ENCODE assay signal across 13 cellular contexts in the genomic region with DNA sequence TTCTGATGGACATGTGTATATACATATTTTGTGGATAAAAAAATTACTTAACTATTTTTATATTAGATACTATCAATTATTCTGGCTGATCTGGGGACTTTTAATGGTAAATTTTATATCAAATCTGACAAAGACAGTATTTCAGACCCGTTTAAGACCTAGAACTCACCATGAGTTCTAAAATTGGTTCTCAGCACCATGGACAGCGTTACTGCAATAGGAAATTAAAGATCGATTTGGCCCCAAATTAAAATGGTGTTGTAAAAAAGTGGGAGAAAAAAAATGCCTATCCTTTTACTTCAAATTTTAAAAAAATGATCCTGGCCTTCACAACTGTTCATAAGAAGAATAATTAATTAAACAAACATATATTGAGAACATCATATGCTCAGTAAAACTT. TPM values are rescaled to one million over a fixed set of nuclear protein-coding genes. Genes with fewer than 3 reads are reported as not detected.
DNase-seq lines count a peak whose midpoint lies in the region; ATAC-seq and TF ChIP-seq lines count a peak whose summit lies in the region.
"Had no signal": no experiment of that assay in that cellular context is flagged by ENCODE, and none has a peak within 500 bp of the region (broad histone marks: within the 10 kb centered on the region; RNA-seq: fewer than 3 reads in every experiment).

No MANE protein-coding gene starts in this region.

- peaks cover 0 to 4% (median 0%) of the 10 kb centered on the region in 3 experiments for H3K27me3 ChIP-seq in neuronal stem cell (ENCODE audit: control insufficient read depth in 3 of 3, insufficient read depth in 3 of 3, low read depth in 1 of 3, low read length in 3 of 3)

- H3K36me3 Mint-ChIP-seq in activated CD4-positive, alpha-beta T cell treated with anti-CD3 and anti-CD28 coated beads, Interleukin-2, amount 10 ng/mL, durations not matched to agents 24 days and 14 days (ENCODE audit: low read depth), result no peaks in the 10 kb centered on the region
- H3K36me3 Mint-ChIP-seq: mesothelial cell of epicardium had no signal

- WGBS in neuronal stem cell (ENCODE audit: extremely low coverage in 2 of 2, insufficient read length in 2 of 2, insufficient replicate concordance in 1 of 2), 2 donors, result no CpG with 5 or more reads among the region's 3 CpGs

- no peaks in the 10 kb centered on the region for H3K27me3 Mint-ChIP-seq in activated CD4-positive, alpha-beta T cell treated with anti-CD3 and anti-CD28 coated beads, Interleukin-2, amount 10 ng/mL, durations not matched to agents 24 days and 14 days

- H3K4me1 Mint-ChIP-seq in activated CD4-positive, alpha-beta T cell treated with anti-CD3 and anti-CD28 coated beads, Interleukin-2, amount 10 ng/mL, durations not matched to agents 24 days and 14 days, result no peaks in the 10 kb centered on the region
- H3K4me1 Mint-ChIP-seq: mesothelial cell of epicardium had no signal

- H2BK15ac ChIP-seq in neuronal stem cell (ENCODE audit: low read length), result no peak overlapping the region

- H3K36me3 ChIP-seq in neuronal stem cell (replicated peaks in 1 of 2; ENCODE audit: control insufficient read depth in 2 of 2, insufficient read depth in 2 of 2, low read length in 2 of 2), result no peaks in the 10 kb centered on the region
- H3K36me3 ChIP-seq: thoracic aorta had no signal

- H2AK5ac ChIP-seq in neuronal stem cell (ENCODE audit: low read depth, low read length), result no peak overlapping the region

- no peak overlapping the region for H3K14ac ChIP-seq in neuronal stem cell (ENCODE audit: low read length)

- H3K18ac ChIP-seq in neuronal stem cell (ENCODE audit: low read length), result no peak overlapping the region

- no peak for ATAC-seq in left colon
- ATAC-seq: activated T-cell treated with anti-CD3 and anti-CD28 coated beads, Interleukin-2, amount 50 U/mL, for 4 hours had no signal

- H3K4me3 ChIP-seq in epithelial cell of esophagus (ENCODE audit: low read length) (no peak overlapping the region), neuronal stem cell (ENCODE audit: low read length in 2 of 2) (no peak overlapping the region)
- H3K4me3 ChIP-seq: thoracic aorta had no signal

- no peaks in the 10 kb centered on the region for H3K9me3 ChIP-seq in neuronal stem cell (replicated peaks in 1 of 2; ENCODE audit: control insufficient read depth in 2 of 2, insufficient read depth in 1 of 2, low read depth in 1 of 2, low read length in 2 of 2)
- H3K9me3 ChIP-seq: thoracic aorta had no signal

- no peak overlapping the region for H4K91ac ChIP-seq in neuronal stem cell (ENCODE audit: low read depth, low read length, poor library complexity)

- no peak overlapping the region for H2BK5ac ChIP-seq in neuronal stem cell (ENCODE audit: low read length)

- no peak overlapping the region for H3K23ac ChIP-seq in neuronal stem cell (ENCODE audit: low read depth, low read length, poor library complexity)

- no peak overlapping the region for H2BK120ac ChIP-seq in neuronal stem cell (ENCODE audit: low read depth, low read length)

- H3K27ac ChIP-seq in neuronal stem cell (replicated peaks; ENCODE audit: low read length), result no peak overlapping the region
- H3K27ac ChIP-seq: thoracic aorta had no signal

- no peak overlapping the region for H4K8ac ChIP-seq in neuronal stem cell (ENCODE audit: low read depth, low read length)

- intact Hi-C loops in activated CD4-positive, alpha-beta T cell treated with anti-CD3 and anti-CD28 coated beads, Interleukin-2, amount 10 ng/mL, durations not matched to agents 24 days and 14 days (cut with micrococcal nuclease), result loop anchor here (5.0 kb wide), 1 partner anchor 69 kb away; no protein-coding TSS in a partner anchor
- intact Hi-C loops in left colon (cut with DNase I, micrococcal nuclease), result no loop called here

- no peak overlapping the region for H3K27ac Mint-ChIP-seq in activated CD4-positive, alpha-beta T cell treated with anti-CD3 and anti-CD28 coated beads, Interleukin-2, amount 10 ng/mL, durations not matched to agents 24 days and 14 days
- H3K27ac Mint-ChIP-seq: mesothelial cell of epicardium, progenitor cell of endocrine pancreas had no signal

- no peaks in the 10 kb centered on the region for H3K4me1 ChIP-seq in neuronal stem cell (ENCODE audit: control insufficient read depth in 2 of 2, insufficient read depth in 1 of 2, low read depth in 1 of 2, low read length in 2 of 2)

- H2BK12ac ChIP-seq in neuronal stem cell (ENCODE audit: low read length), result no peak overlapping the region

- no peak overlapping the region for H3K4ac ChIP-seq in neuronal stem cell (ENCODE audit: low read length)

- H3K4me3 Mint-ChIP-seq in activated CD4-positive, alpha-beta T cell treated with anti-CD3 and anti-CD28 coated beads, Interleukin-2, amount 10 ng/mL, durations not matched to agents 24 days and 14 days, result no peak overlapping the region
- H3K4me3 Mint-ChIP-seq: activated T-cell treated with anti-CD3 and anti-CD28 coated beads, Interleukin-2, amount 50 U/mL, for 4 hours; mesothelial cell of epicardium had no signal

- no peak overlapping the region for H3K4me2 ChIP-seq in neuronal stem cell (ENCODE audit: insufficient read depth, low read length, poor library complexity, severe bottlenecking)

- H3K9me3 Mint-ChIP-seq in activated CD4-positive, alpha-beta T cell treated with anti-CD3 and anti-CD28 coated beads, Interleukin-2, amount 10 ng/mL, durations not matched to agents 24 days and 14 days, result no peaks in the 10 kb centered on the region
- H3K9me3 Mint-ChIP-seq: mesothelial cell of epicardium had no signal

- peak; percentile 66 for DNase-seq in activated CD4-positive, alpha-beta T cell treated with anti-CD3 and anti-CD28 coated beads, Interleukin-2, amount 10 ng/mL, durations not matched to agents 24 days and 14 days
- DNase-seq in activated CD4-positive, alpha-beta T cell treated with anti-CD3 and anti-CD28 coated beads for 48 hours, result no peak
- DNase-seq in OCI-M1 (lab: John Stamatoyannopoulos, UW), result peak; percentile 26
- DNase-seq in epithelial cell of esophagus (ENCODE audit: low read depth), result peak; percentile 40
- peak; percentile 38 for DNase-seq in neuronal stem cell (ENCODE audit: low spot score)
- DNase-seq in stimulated activated CD4-positive, alpha-beta T cell treated with anti-CD3 and anti-CD28 coated beads, Interleukin-4, amount 100 ng/mL, for 4 hours, result no peak
- no peak for DNase-seq in activated CD4-positive, alpha-beta T cell treated with anti-CD3 and anti-CD28 coated beads, Interleukin-2, amount 50 U/mL, for 1 hour
- no peak for DNase-seq in left colon
- DNase-seq: activated T-cell treated with anti-CD3 and anti-CD28 coated beads, Interleukin-2, amount 50 U/mL, for 4 hours; central memory CD4-positive, alpha-beta T cell had no signal

- H3K9ac ChIP-seq in neuronal stem cell (ENCODE audit: low read depth, low read length, poor library complexity), result no peak overlapping the region

- no peaks in the 10 kb centered on the region for H3K79me1 ChIP-seq in neuronal stem cell (ENCODE audit: low read depth, low read length)

- no peak overlapping the region for H2AFZ ChIP-seq in neuronal stem cell (ENCODE audit: low read length)

- TF ChIP-seq CTCF in epithelial cell of esophagus (IDR thresholded peaks at IDR 0.05; ENCODE audit: insufficient read depth, low read depth, low read length, missing control alignments), result no peak

RNA-seq across cellular contexts. Expression of a gene that starts 0.9 kb away (rescaled TPM):
- total RNA-seq in activated CD4-positive, alpha-beta T cell treated with anti-CD3 and anti-CD28 coated beads, Interleukin-2, amount 10 ng/mL, durations not matched to agents 24 days and 14 days, result not detected in 2 replicates
- polyA plus RNA-seq in neuronal stem cell (2013, experiment 1 of 2), result 0.04 TPM
- 0.06 TPM for polyA plus RNA-seq in neuronal stem cell (2013, experiment 2 of 2)
- total RNA-seq in left colon, result under 1 TPM in 1 of 2 donors, not detected in 1; 0.14 TPM

RNA-seq across cellular contexts. Expression of a gene that starts 34.4 kb away (rescaled TPM):
- 0.05 TPM in 1 of 2 replicates, not detected in the other for total RNA-seq in activated CD4-positive, alpha-beta T cell treated with anti-CD3 and anti-CD28 coated beads, Interleukin-2, amount 10 ng/mL, durations not matched to agents 24 days and 14 days
- polyA plus RNA-seq in neuronal stem cell (2013, experiment 1 of 2), result 0.20 TPM
- 0.18 TPM for polyA plus RNA-seq in neuronal stem cell (2013, experiment 2 of 2)
- total RNA-seq in left colon, result 1 to 10 TPM in 1 of 2 donors, under 1 TPM in 1; 0.43 to 1.4 TPM
- total RNA-seq: activated T-cell treated with anti-CD3 and anti-CD28 coated beads, Interleukin-2, amount 50 U/mL, for 4 hours had no signal

Comparison
In these comparisons a context has a peak if more than half of its experiments do, and no peak if none do; other contexts are left out.
1. DNase-seq: peak in activated CD4-positive, alpha-beta T cell treated with anti-CD3 and anti-CD28 coated beads, Interleukin-2, amount 10 ng/mL, durations not matched to agents 24 days and 14 days (single experiment), OCI-M1 (single experiment), epithelial cell of esophagus (single experiment) and neuronal stem cell (single experiment); none in activated CD4-positive, alpha-beta T cell treated with anti-CD3 and anti-CD28 coated beads for 48 hours (single experiment), stimulated activated CD4-positive, alpha-beta T cell treated with anti-CD3 and anti-CD28 coated beads, Interleukin-4, amount 100 ng/mL, for 4 hours (0 of 2), activated CD4-positive, alpha-beta T cell treated with anti-CD3 and anti-CD28 coated beads, Interleukin-2, amount 50 U/mL, for 1 hour (single experiment) and left colon (0 of 2).